Comparison of ENCODE assay signal across 8 cellular contexts in genomic region chr11:118956094-118956846, GRCh38. TPM values are rescaled to one million over a fixed set of nuclear protein-coding genes. Genes with fewer than 3 reads are reported as not detected.
DNase-seq lines count a peak whose midpoint lies in the region; ATAC-seq, FAIRE-seq and TF ChIP-seq lines count a peak whose summit lies in the region.

Gene UPK2 (plus strand): TSS chr11:118956298. CDS start chr11:118956351, 53 bp downstream.

- H2AFZ ChIP-seq in mammary epithelial cell (ENCODE audit: low read depth, low read length) (no peak within 1 kb of the TSS), keratinocyte (ENCODE audit: control insufficient read depth, low read length) (no peak within 1 kb of the TSS)

- H3K9ac ChIP-seq in mammary epithelial cell (ENCODE audit: insufficient read depth, low read length) (no peak within 1 kb of the TSS), keratinocyte (ENCODE audit: control insufficient read depth, extremely low read depth, insufficient read depth, low read length) (no peak within 1 kb of the TSS)

- peak; percentile 95 to 98 for TF ChIP-seq CTCF in mammary epithelial cell (conservative IDR thresholded peaks at IDR 0.05 in 1 of 2, IDR thresholded peaks at IDR 0.05 in 1 of 2; ENCODE audit: extremely low read depth in 1 of 2, insufficient read depth in 1 of 2, low read depth in 1 of 2, low read length in 2 of 2)
- peak; percentile 93 to 99 (median 99) for TF ChIP-seq CTCF in keratinocyte (optimal IDR thresholded peaks at IDR 0.05 in 1 of 3, IDR thresholded peaks at IDR 0.05 in 1 of 3, conservative IDR thresholded peaks at IDR 0.05 in 1 of 3; ENCODE audit: extremely low read depth in 1 of 3, insufficient read depth in 2 of 3, low read length in 3 of 3)

- BruUV-seq in mammary epithelial cell (replicated peaks; lab: Mats Ljungman, UMichigan), result no TSS peak

- H3K27ac ChIP-seq in mammary epithelial cell (ENCODE audit: insufficient read depth, low read depth, low read length), result no peak within 1 kb of the TSS
- H3K27ac ChIP-seq in keratinocyte (ENCODE audit: control insufficient read depth, insufficient read depth, low read length), result no peak within 1 kb of the TSS

- in situ Hi-C loops in mammary epithelial cell (cut with MboI; ENCODE audit: low sequenced_read_pairs in 2 of 2), result loop anchor here in 1 of 2 donors (10.0 kb wide), 1 partner anchor 261 kb away; no protein-coding TSS in a partner anchor

- no peaks in the 10 kb centered on the region for H3K9me1 ChIP-seq in keratinocyte (ENCODE audit: control insufficient read depth, extremely low read depth, insufficient read depth, low read length)

- H3K4me2 ChIP-seq in mammary epithelial cell (ENCODE audit: insufficient read depth, low read depth, low read length) (no peak within 1 kb of the TSS), keratinocyte (ENCODE audit: control insufficient read depth, extremely low read depth, insufficient read depth, low read depth, low read length) (no peak within 1 kb of the TSS)

- no peaks in the 10 kb centered on the region for H3K27me3 ChIP-seq in mammary epithelial cell (ENCODE audit: insufficient read depth, low read length)
- H3K27me3 ChIP-seq in keratinocyte (ENCODE audit: control insufficient read depth, extremely low read depth, insufficient read depth, low read length), result peaks cover 8% of the 10 kb centered on the region

- intact Hi-C loops in mammary epithelial cell (cut with micrococcal nuclease), result loop anchor here (1.0 to 5.0 kb wide), 6 partner anchors 17 to 349 kb away; partner anchors contain the start of gene PHLDB1

- H3K4me3 ChIP-seq in mammary epithelial cell (replicated peaks in 1 of 3; ENCODE audit: insufficient read depth in 1 of 3, low read depth in 2 of 3, low read length in 3 of 3) (no peak within 1 kb of the TSS), keratinocyte (ENCODE audit: control insufficient read depth in 2 of 3, extremely low read depth in 1 of 3, insufficient read depth in 2 of 3, low read depth in 1 of 3, low read length in 3 of 3) (no peak within 1 kb of the TSS)

- FAIRE-seq in keratinocyte (lab: Jason Lieb, UNC), result peak; percentile 88

- H3K4me1 ChIP-seq in mammary epithelial cell (ENCODE audit: insufficient read depth, low read length) (peaks cover 2% of the 10 kb centered on the region), keratinocyte (ENCODE audit: control insufficient read depth, extremely low read depth, insufficient read depth, low read length) (no peaks in the 10 kb centered on the region)

- H3K9me3 ChIP-seq in mammary epithelial cell (replicated peaks; ENCODE audit: insufficient read depth, low read length) (no peaks in the 10 kb centered on the region), keratinocyte (ENCODE audit: control insufficient read depth, low read depth, low read length) (no peaks in the 10 kb centered on the region)

- 0% methylated on average over 1 of the region's 7 CpGs for WGBS in mammary epithelial cell (ENCODE audit: low coverage, missing lambda C conversion rate)

- CTCF ChIA-PET in mammary epithelial cell (lab: Charles Lee; ENCODE audit: low non-redundant PET), result no interaction called here

- ATAC-seq in HG02759 (IDR thresholded peaks at IDR 0.05; ENCODE audit: unreplicated experiment), result peak; percentile 67
- no peak for ATAC-seq in HG02763 (IDR thresholded peaks at IDR 0.05; ENCODE audit: unreplicated experiment)

- dilution Hi-C loops in mammary epithelial cell (cut with HindIII; ENCODE audit: low sequenced_read_pairs) (no loop called here), keratinocyte (cut with MboI; ENCODE audit: extremely low pct_ligation_motif_present, low sequenced_read_pairs) (no loop called here)

- no peaks in the 10 kb centered on the region for H3K79me2 ChIP-seq in mammary epithelial cell (ENCODE audit: insufficient read depth, low read length)
- no peaks in the 10 kb centered on the region for H3K79me2 ChIP-seq in keratinocyte (ENCODE audit: control insufficient read depth, insufficient read depth, low read length)

- no peaks in the 10 kb centered on the region for H4K20me1 ChIP-seq in mammary epithelial cell (ENCODE audit: insufficient read depth, low read length)
- H4K20me1 ChIP-seq in keratinocyte (ENCODE audit: control insufficient read depth, extremely low read depth, insufficient read depth, low read length), result no peaks in the 10 kb centered on the region

- peak; percentile 84 for DNase-seq in ELR (ENCODE audit: low read depth)
- peak; percentile 67 for DNase-seq in NCI-H226
- peak; percentile 77 to 87 (median 81) for DNase-seq in activated CD4-positive, CD25-positive, alpha-beta regulatory T cell (lab: John Stamatoyannopoulos, UW)
- DNase-seq in mammary epithelial cell, result peak; percentile 72
- DNase-seq in keratinocyte (ENCODE audit: low read depth, low spot score), result peak; percentile 36
- peak; percentile 88 for DNase-seq in stimulated activated CD4-positive, alpha-beta T cell treated with anti-CD3 and anti-CD28 coated beads, Interleukin-1b, Interleukin-23, amount 100 ng/mL, for 4 hours (ENCODE audit: low read depth in 2 of 2)

- H3K36me3 ChIP-seq in mammary epithelial cell (ENCODE audit: insufficient read depth, low read length) (no peaks in the 10 kb centered on the region), keratinocyte (ENCODE audit: control insufficient read depth in 2 of 2, extremely low read depth in 1 of 2, insufficient read depth in 2 of 2, low read length in 2 of 2) (no peaks in the 10 kb centered on the region)

RNA-seq across cellular contexts. Expression of gene UPK2, which starts in this region (rescaled TPM):
- total RNA-seq in mammary epithelial cell, result under 1 TPM in 1 of 2 donors, not detected in 1; 0.45 TPM
- 0.74 TPM for polyA plus RNA-seq in mammary epithelial cell
- polyA minus RNA-seq in mammary epithelial cell, result not detected
- 0.13 to 0.25 TPM (median 0.20 TPM) in 3 replicates for polyA plus RNA-seq in keratinocyte
- polyA plus RNA-seq in keratinocyte (2011; ENCODE audit: low read depth), result not detected
- polyA plus RNA-seq in keratinocyte (2011; cell fraction: cytosol; rRNA removed), result 0.44 and 0.55 TPM in 2 replicates
- polyA plus RNA-seq in keratinocyte (2011; cell fraction: nucleus; rRNA removed), result 0.17 and 0.50 TPM in 2 replicates
- 0.44 and 0.50 TPM in 2 replicates for polyA plus RNA-seq in keratinocyte (2012; ENCODE audit: low replicate concordance)
- 1.2 TPM in 1 of 3 replicates, not detected in the others for polyA minus RNA-seq in keratinocyte
- not detected for polyA minus RNA-seq in keratinocyte (2011; cell fraction: cytosol; rRNA and poly(A)+ RNA removed)
- not detected in 2 replicates for polyA minus RNA-seq in keratinocyte (2011; cell fraction: nucleus; rRNA and poly(A)+ RNA removed)

Comparison
In these comparisons a context has a peak if more than half of its experiments do, and no peak if none do; other contexts are left out.
1. Peak in DNase-seq in mammary epithelial cell; RNA of the gene not detected or under 1 TPM.
2. DNase-seq: peak in every context shown above with its lines; median percentile 88 in stimulated activated CD4-positive, alpha-beta T cell treated with anti-CD3 and anti-CD28 coated beads, Interleukin-1b, Interleukin-23, amount 100 ng/mL, for 4 hours; 84 in ELR; 81 in activated CD4-positive, CD25-positive, alpha-beta regulatory T cell; 72 in mammary epithelial cell; 67 in NCI-H226; 36 in keratinocyte.